In the genomic region with DNA sequence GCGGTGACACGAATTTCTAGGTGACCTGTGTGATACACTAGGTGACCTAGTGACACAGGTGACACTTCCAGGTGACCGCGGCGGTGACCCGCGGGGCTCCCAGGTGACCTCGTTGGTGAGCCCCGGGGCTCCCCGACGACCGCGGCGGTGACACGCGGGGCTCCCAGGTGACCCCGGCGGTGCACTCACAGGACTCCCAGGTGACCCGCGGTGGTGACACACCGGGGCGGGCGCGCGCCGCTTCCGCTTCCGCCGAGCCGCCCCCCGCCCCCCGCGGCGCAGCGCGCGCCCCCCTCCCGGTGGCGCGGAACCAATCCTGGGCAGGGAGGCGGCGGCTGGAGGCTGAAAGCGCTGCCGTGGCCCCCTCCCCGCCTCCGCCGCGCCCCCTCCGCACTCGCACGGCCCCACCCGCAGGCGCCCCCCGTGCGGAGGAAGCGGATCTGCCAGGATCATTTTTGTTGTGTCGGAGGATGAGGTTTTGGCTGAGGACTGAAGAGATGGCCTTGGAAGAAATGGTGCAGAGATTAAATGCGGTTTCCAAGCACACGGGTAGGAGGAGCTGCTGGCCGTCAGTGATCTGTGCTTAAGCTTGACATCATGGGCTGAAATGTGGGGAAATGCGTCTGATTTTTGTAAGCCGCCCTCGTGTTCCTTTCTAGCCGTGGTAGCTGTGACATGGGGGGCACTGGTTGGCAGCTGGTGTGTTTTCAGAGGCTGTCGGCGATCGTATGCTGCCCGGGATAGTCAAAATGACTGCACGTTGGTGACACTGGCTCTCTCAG, we compare ENCODE assay signal across 8 cellular contexts.
DNase-seq lines count a peak whose midpoint lies in the region; ATAC-seq lines count a peak whose summit lies in the region.

A gene with protein sequence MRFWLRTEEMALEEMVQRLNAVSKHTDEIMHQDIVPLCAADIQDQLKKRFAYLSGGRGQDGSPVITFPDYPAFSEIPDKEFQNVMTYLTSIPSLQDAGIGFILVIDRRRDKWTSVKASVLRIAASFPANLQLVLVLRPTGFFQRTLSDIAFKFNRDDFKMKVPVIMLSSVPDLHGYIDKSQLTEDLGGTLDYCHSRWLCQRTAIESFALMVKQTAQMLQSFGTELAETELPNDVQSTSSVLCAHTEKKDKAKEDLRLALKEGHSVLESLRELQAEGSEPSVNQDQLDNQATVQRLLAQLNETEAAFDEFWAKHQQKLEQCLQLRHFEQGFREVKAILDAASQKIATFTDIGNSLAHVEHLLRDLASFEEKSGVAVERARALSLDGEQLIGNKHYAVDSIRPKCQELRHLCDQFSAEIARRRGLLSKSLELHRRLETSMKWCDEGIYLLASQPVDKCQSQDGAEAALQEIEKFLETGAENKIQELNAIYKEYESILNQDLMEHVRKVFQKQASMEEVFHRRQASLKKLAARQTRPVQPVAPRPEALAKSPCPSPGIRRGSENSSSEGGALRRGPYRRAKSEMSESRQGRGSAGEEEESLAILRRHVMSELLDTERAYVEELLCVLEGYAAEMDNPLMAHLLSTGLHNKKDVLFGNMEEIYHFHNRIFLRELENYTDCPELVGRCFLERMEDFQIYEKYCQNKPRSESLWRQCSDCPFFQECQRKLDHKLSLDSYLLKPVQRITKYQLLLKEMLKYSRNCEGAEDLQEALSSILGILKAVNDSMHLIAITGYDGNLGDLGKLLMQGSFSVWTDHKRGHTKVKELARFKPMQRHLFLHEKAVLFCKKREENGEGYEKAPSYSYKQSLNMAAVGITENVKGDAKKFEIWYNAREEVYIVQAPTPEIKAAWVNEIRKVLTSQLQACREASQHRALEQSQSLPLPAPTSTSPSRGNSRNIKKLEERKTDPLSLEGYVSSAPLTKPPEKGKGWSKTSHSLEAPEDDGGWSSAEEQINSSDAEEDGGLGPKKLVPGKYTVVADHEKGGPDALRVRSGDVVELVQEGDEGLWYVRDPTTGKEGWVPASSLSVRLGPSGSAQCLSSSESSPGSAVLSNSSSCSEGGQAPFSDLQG (plus strand): TSS at position 305 of the 782 bp plus-strand sequence. CDS start 166 bp downstream, at position 471.

- peak; percentile 52 for DNase-seq in GM03348 (ENCODE audit: low spot score)
- DNase-seq in NCI-H187 (lab: John Stamatoyannopoulos, UW): peak; percentile 65 to 85
- peak; percentile 48 to 55 for DNase-seq in activated CD4-positive, alpha-beta T cell treated with anti-CD3 and anti-CD28 coated beads, Interleukin-2, amount 50 U/mL, for 48 hours
- peak; percentile 53 for DNase-seq in effector CD8-positive, alpha-beta T cell (lab: John Stamatoyannopoulos, UW)
- peak; percentile 13 to 41 for DNase-seq in memory B cell (ENCODE audit: low spot score in 2 of 2)
- DNase-seq in stimulated activated CD8-positive, alpha-beta memory T cell treated with anti-CD3 and anti-CD28 coated beads, Interleukin-12 subunit alpha, Interleukin-12 subunit beta, amount 100 ng/mL, for 1 hour (ENCODE audit: low read depth): peak; percentile 21
- DNase-seq in KG1 (lab: John Stamatoyannopoulos, UW): no peak
- no peak for DNase-seq in foreskin melanocyte

- H3K4me1 Mint-ChIP-seq in memory B cell: peaks cover 18% of the 10 kb centered on the region

- peak; percentile 68 for ATAC-seq in memory B cell (ENCODE audit: low read depth)

- H3K4me3 Mint-ChIP-seq in memory B cell: peak within 1 kb of the TSS; percentile 80

- peaks cover 3% of the 10 kb centered on the region for H3K36me3 Mint-ChIP-seq in memory B cell

- peaks cover 26% of the 10 kb centered on the region for H3K27me3 Mint-ChIP-seq in memory B cell

- peaks cover 6% of the 10 kb centered on the region for H3K9me3 Mint-ChIP-seq in memory B cell

- no peak within 1 kb of the TSS for H3K27ac Mint-ChIP-seq in memory B cell

Comparison
In these comparisons a context has a peak if more than half of its experiments do, and no peak if none do; other contexts are left out.
1. DNase-seq: peak in GM03348 (single experiment), NCI-H187 (2 of 2), activated CD4-positive, alpha-beta T cell treated with anti-CD3 and anti-CD28 coated beads, Interleukin-2, amount 50 U/mL, for 48 hours (2 of 2), effector CD8-positive, alpha-beta T cell (single experiment), memory B cell (2 of 2) and stimulated activated CD8-positive, alpha-beta memory T cell treated with anti-CD3 and anti-CD28 coated beads, Interleukin-12 subunit alpha, Interleukin-12 subunit beta, amount 100 ng/mL, for 1 hour (single experiment); none in KG1 (single experiment) and foreskin melanocyte (single experiment).